8 cellular contexts compared by ENCODE assay signal in the genomic region with DNA sequence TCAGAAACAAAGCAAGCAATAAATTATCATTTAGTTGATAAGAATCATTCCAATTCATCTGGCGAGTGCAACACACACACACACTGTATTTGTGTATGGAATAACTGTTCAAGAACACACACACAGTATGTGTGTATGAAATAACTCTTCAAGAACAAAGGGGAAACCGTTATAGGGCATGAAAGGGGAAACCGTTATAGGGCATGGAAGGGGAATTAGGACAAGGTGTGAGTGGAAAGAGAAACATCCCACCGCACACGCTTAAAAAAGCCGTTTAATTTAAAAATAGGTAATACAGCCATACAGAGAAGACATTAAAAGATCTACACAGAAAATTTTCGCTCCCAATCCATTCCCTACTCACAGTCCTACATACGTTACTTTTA. TPM values are rescaled to one million over a fixed set of nuclear protein-coding genes. Genes with fewer than 3 reads are reported as not detected.
DNase-seq lines count a peak whose midpoint lies in the region; ATAC-seq and TF ChIP-seq lines count a peak whose summit lies in the region.

No MANE protein-coding gene starts in this region.

- H2AFZ ChIP-seq in HCT116 (ENCODE audit: low read depth, low read length, poor library complexity, severe bottlenecking) = peak overlapping the region; percentile 90

- H3K9me3 Mint-ChIP-seq in activated naive CD8-positive, alpha-beta T cell treated with anti-CD3 and anti-CD28 coated beads, Interleukin-2, amount 10 ng/mL, durations not matched to agents 7 days and 5 days = no peaks in the 10 kb centered on the region

- in situ Hi-C loops in ACHN (cut with HindIII; ENCODE audit: low pct_ligation_motif_present, low pct_unique_long_range_greater_than_20kb, low sequenced_read_pairs) = no loop called here

- H3K79me2 ChIP-seq in HCT116 (ENCODE audit: insufficient read depth, low read length) = peaks cover 50% of the 10 kb centered on the region

- POLR2A ChIA-PET in AG04450 (lab: Yijun Ruan, JAX) (interaction anchor here (1.0 kb wide), 1 partner anchor 106 kb away, joined by 3 read pairs; no protein-coding TSS in a partner anchor), HCT116 (lab: Charles Lee) (interaction anchor here (1.0 kb wide), 1 partner anchor 105 kb away, joined by 3 read pairs; no protein-coding TSS in a partner anchor)
- POLR2A ChIA-PET in activated naive CD8-positive, alpha-beta T cell treated with anti-CD3 and anti-CD28 coated beads, Interleukin-2, amount 10 ng/mL, durations not matched to agents 7 days and 5 days (lab: Charles Lee) = interaction anchor here (1.7 to 2.5 kb wide), 2 partner anchors 19 to 224 kb away, joined by 12 to 18 read pairs; a partner anchor contains a TSS

- no peak for TF ChIP-seq CTCF in AG04450 (IDR thresholded peaks at IDR 0.05; ENCODE audit: low read depth, low read length)
- no peak for TF ChIP-seq CTCF in HCT116 (IDR thresholded peaks at IDR 0.05 in 2 of 3, conservative IDR thresholded peaks at IDR 0.05 in 1 of 3; ENCODE audit: borderline replicate concordance in 1 of 3, insufficient read depth in 1 of 3, low read depth in 2 of 3, low read length in 2 of 3)
- TF ChIP-seq CTCF in lower leg skin (IDR thresholded peaks at IDR 0.05) = no peak
- no peak for TF ChIP-seq CTCF in uterus (IDR thresholded peaks at IDR 0.05)

- RAD21 ChIA-PET in HCT116 (lab: Charles Lee; ENCODE audit: low non-redundant PET in 1 of 2, low total read pairs in 2 of 2, uncharacterized antibody in 2 of 2, unreplicated experiment in 2 of 2) = no interaction called here

- no peaks in the 10 kb centered on the region for H4K20me1 ChIP-seq in HCT116 (ENCODE audit: insufficient read depth)

- no peak for DNase-seq in AG04450 (ENCODE audit: low read depth, low spot score)
- DNase-seq in HCT116 (ENCODE audit: low read depth, low spot score) = no peak
- no peak for DNase-seq in activated naive CD8-positive, alpha-beta T cell treated with anti-CD3 and anti-CD28 coated beads, Interleukin-2, amount 10 ng/mL, durations not matched to agents 7 days and 5 days
- no peak for DNase-seq in lower leg skin (ENCODE audit: low spot score in 2 of 2)
- DNase-seq in uterus = no peak
- no peak for DNase-seq in HK-2 (ENCODE audit: unreplicated experiment)
- DNase-seq in AG20443 (ENCODE audit: low spot score) = no peak
- DNase-seq in ACHN = no peak

- H3K27ac Mint-ChIP-seq in activated naive CD8-positive, alpha-beta T cell treated with anti-CD3 and anti-CD28 coated beads, Interleukin-2, amount 10 ng/mL, durations not matched to agents 7 days and 5 days = peak overlapping the region; percentile 92

- H3K27ac ChIP-seq in AG04450 (ENCODE audit: low read depth, low read length) = no peak overlapping the region
- H3K27ac ChIP-seq in HCT116 (ENCODE audit: low read depth, low read length) = no peak overlapping the region
- peak overlapping the region; percentile 21 to 42 for H3K27ac ChIP-seq in uterus

- no peaks in the 10 kb centered on the region for H3K9me2 ChIP-seq in HCT116 (ENCODE audit: insufficient read depth)

- H3K4me2 ChIP-seq in HCT116 (ENCODE audit: low read length) = peak overlapping the region; percentile 97

- H3K4me3 Mint-ChIP-seq in activated naive CD8-positive, alpha-beta T cell treated with anti-CD3 and anti-CD28 coated beads, Interleukin-2, amount 10 ng/mL, durations not matched to agents 7 days and 5 days = peak overlapping the region; percentile 100

- H3K4me1 ChIP-seq in HCT116 (ENCODE audit: control insufficient read depth in 1 of 2, insufficient read depth in 2 of 2, low read length in 2 of 2) (peaks cover 11 to 17% of the 10 kb centered on the region in 2 experiments; a peak in 3 of 4 replicates), uterus (peaks cover 0 to 6% of the 10 kb centered on the region in 2 donors)

- H3K27me3 Mint-ChIP-seq in activated naive CD8-positive, alpha-beta T cell treated with anti-CD3 and anti-CD28 coated beads, Interleukin-2, amount 10 ng/mL, durations not matched to agents 7 days and 5 days = no peaks in the 10 kb centered on the region

- H3K4me3 ChIP-seq in AG04450 (ENCODE audit: low read depth, low read length) (peak overlapping the region; percentile 75), HCT116 (replicated peaks in 1 of 2; ENCODE audit: low read depth in 1 of 2, low read length in 2 of 2) (peak overlapping the region; percentile 99 to 100), lower leg skin (ENCODE audit: low read depth, poor library complexity, severe bottlenecking) (peak overlapping the region; percentile 9), uterus (peak overlapping the region; percentile 66 to 93)

- peak; percentile 7 for ATAC-seq in HCT116
- no peak for ATAC-seq in activated naive CD8-positive, alpha-beta T cell treated with anti-CD3 and anti-CD28 coated beads, Interleukin-2, amount 10 ng/mL, durations not matched to agents 7 days and 5 days (ENCODE audit: low read depth)

- 2% methylated on average over 8 of the region's 8 CpGs for WGBS in lower leg skin, 2 donors

- CTCF ChIA-PET in AG04450 (lab: Charles Lee) = no interaction called here
- CTCF ChIA-PET in HCT116 (lab: Charles Lee) = interaction anchor here (1.6 kb wide), 1 partner anchor 626 kb away, joined by 3 read pairs; no protein-coding TSS in a partner anchor

- H3K9ac ChIP-seq in HCT116 (ENCODE audit: low read length) = peak overlapping the region; percentile 63

- TSS peak; percentile 94 for BruUV-seq in HCT116 (replicated peaks; lab: Mats Ljungman, UMichigan)

- peaks cover 4% of the 10 kb centered on the region for H3K36me3 Mint-ChIP-seq in activated naive CD8-positive, alpha-beta T cell treated with anti-CD3 and anti-CD28 coated beads, Interleukin-2, amount 10 ng/mL, durations not matched to agents 7 days and 5 days

- H3K9me3 ChIP-seq in AG04450 (ENCODE audit: control insufficient read depth, insufficient read depth, low read length) (no peaks in the 10 kb centered on the region), HCT116 (ENCODE audit: control insufficient read depth in 1 of 2, insufficient read depth in 1 of 2, low read depth in 1 of 2, low read length in 2 of 2) (no peaks in the 10 kb centered on the region), uterus (no peaks in the 10 kb centered on the region)

- peaks cover 22% of the 10 kb centered on the region for H3K4me1 Mint-ChIP-seq in activated naive CD8-positive, alpha-beta T cell treated with anti-CD3 and anti-CD28 coated beads, Interleukin-2, amount 10 ng/mL, durations not matched to agents 7 days and 5 days

- TF ChIP-seq POLR2A in HCT116 (IDR thresholded peaks at IDR 0.05; ENCODE audit: borderline replicate concordance, extremely low read depth, insufficient read depth, insufficient read length) = no peak
- no peak for TF ChIP-seq POLR2A in lower leg skin (IDR thresholded peaks at IDR 0.05)
- no peak for TF ChIP-seq POLR2A in uterus (IDR thresholded peaks at IDR 0.05)

- intact Hi-C loops in HCT116 (cut with micrococcal nuclease) = loop anchor here (2.0 kb wide), 1 partner anchor 224 kb away; a partner anchor contains a TSS
- intact Hi-C loops in lower leg skin (cut with DNase I; ENCODE audit: low total_unique reads) = no loop called here
- intact Hi-C loops in uterus (cut with DNase I; ENCODE audit: low total_unique reads) = no loop called here

- H3K27me3 ChIP-seq in AG04450 (ENCODE audit: control insufficient read depth, insufficient read depth, low read length) = no peaks in the 10 kb centered on the region
- no peaks in the 10 kb centered on the region for H3K27me3 ChIP-seq in HCT116 (ENCODE audit: insufficient read depth, low read length)
- no peaks in the 10 kb centered on the region for H3K27me3 ChIP-seq in uterus

- TF ChIP-seq RAD21 in HCT116 (IDR thresholded peaks at IDR 0.05; ENCODE audit: low read depth) = no peak

- H3K36me3 ChIP-seq in HCT116 (ENCODE audit: control insufficient read depth in 1 of 2, insufficient read depth in 2 of 2, low read length in 2 of 2) (peaks cover 6% of the 10 kb centered on the region in 2 experiments; a peak in 3 of 4 replicates), uterus (no peaks in the 10 kb centered on the region)

TF ChIP-seq in HCT116, 20 proteins besides CTCF, POLR2A, EP300 and RAD21:
- TF ChIP-seq, protein P1, sequence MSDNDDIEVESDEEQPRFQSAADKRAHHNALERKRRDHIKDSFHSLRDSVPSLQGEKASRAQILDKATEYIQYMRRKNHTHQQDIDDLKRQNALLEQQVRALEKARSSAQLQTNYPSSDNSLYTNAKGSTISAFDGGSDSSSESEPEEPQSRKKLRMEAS (IDR thresholded peaks at IDR 0.05) = no peak
- TF ChIP-seq SRF (IDR thresholded peaks at IDR 0.05; ENCODE audit: low read depth) = no peak
- no peak for TF ChIP-seq EZH2 (IDR thresholded peaks at IDR 0.05)
- no peak for TF ChIP-seq POLR2AphosphoS5 (IDR thresholded peaks at IDR 0.05; ENCODE audit: low read depth, low read length)
- no peak for TF ChIP-seq ZNF274 (IDR thresholded peaks at IDR 0.05; ENCODE audit: low read depth, low read length)

RNA-seq across cellular contexts. Expression of a gene that starts 0.6 kb away (rescaled TPM):
- polyA plus RNA-seq in AG04450 (2011; rRNA removed) = 61.0 and 77.3 TPM in 2 replicates
- polyA minus RNA-seq in AG04450 (2011; rRNA and poly(A)+ RNA removed) = 29.9 and 38.2 TPM in 2 replicates
- total RNA-seq in HCT116 (2021; ENCODE audit: unreplicated experiment) (91.5 TPM), lower leg skin (10 to 100 TPM; 30.7 to 52.4 (median 35.4) TPM), uterus (10 to 100 TPM; 54.3 to 93.8 (median 82.1) TPM)
- polyA plus RNA-seq in HCT116 (2012) = 26.6 and 32.7 TPM in 2 replicates
- 10 to 100 TPM; 50.0 to 51.5 TPM for total RNA-seq in activated naive CD8-positive, alpha-beta T cell treated with anti-CD3 and anti-CD28 coated beads, Interleukin-2, amount 10 ng/mL, durations not matched to agents 7 days and 5 days

RNA-seq across cellular contexts. Expression of a gene that starts 18.2 kb away (rescaled TPM):
- 34.1 and 52.8 TPM in 2 replicates for polyA plus RNA-seq in AG04450 (2011; rRNA removed)
- 12.0 and 15.0 TPM in 2 replicates for polyA minus RNA-seq in AG04450 (2011; rRNA and poly(A)+ RNA removed)
- total RNA-seq in HCT116 (2021; ENCODE audit: unreplicated experiment) = 93.2 TPM
- polyA plus RNA-seq in HCT116 (2012) = 18.2 and 28.3 TPM in 2 replicates
- 10 to 100 TPM; 62.4 to 73.2 TPM for total RNA-seq in activated naive CD8-positive, alpha-beta T cell treated with anti-CD3 and anti-CD28 coated beads, Interleukin-2, amount 10 ng/mL, durations not matched to agents 7 days and 5 days
- 10 to 100 TPM; 46.8 to 94.0 (median 49.4) TPM for total RNA-seq in lower leg skin
- 10 to 100 TPM; 21.2 to 61.2 (median 39.4) TPM for total RNA-seq in uterus

Comparison
In these comparisons a context has a peak if more than half of its experiments do, and no peak if none do; other contexts are left out.
1. H3K27ac ChIP-seq: peak in uterus (2 of 2); none in AG04450 (single experiment) and HCT116 (single experiment).
2. H3K4me3 ChIP-seq: peak in every context shown above with its lines; median percentile 100 in HCT116; 80 in uterus; 75 in AG04450; 9 in lower leg skin.